In genomic region chr2:161165811-161166210, GRCh38 we compare ENCODE assay signal across 11 cellular contexts. TPM values are rescaled to one million over a fixed set of nuclear protein-coding genes. Genes with fewer than 3 reads are reported as not detected.
DNase-seq lines count a peak whose midpoint lies in the region; ATAC-seq lines count a peak whose summit lies in the region.
"Had no signal": no experiment of that assay in that cellular context is flagged by ENCODE, and none has a peak within 500 bp of the region (broad histone marks: within the 10 kb centered on the region; RNA-seq: fewer than 3 reads in every experiment).

No MANE protein-coding gene starts in this region.

- peaks cover 71% of the 10 kb centered on the region for H3K36me3 Mint-ChIP-seq in activated CD4-positive, alpha-beta T cell treated with anti-CD3 and anti-CD28 coated beads, Interleukin-2, amount 10 ng/mL, durations not matched to agents 24 days and 14 days (ENCODE audit: low read depth)
- peaks cover 64% of the 10 kb centered on the region for H3K36me3 Mint-ChIP-seq in activated T-helper 1 cell treated with anti-CD3 and anti-CD28 coated beads, Interleukin-12 subunit alpha, Interleukin-12 subunit beta, Interleukin-2, Interleukin-4 antibody, amounts not matched to agents 30 ng/mL and 10 ng/mL and 1 ng/mL, durations not matched to agents 14 hours and 24 hours and 36 hours (ENCODE audit: low read depth)
- H3K36me3 Mint-ChIP-seq in stimulated activated effector memory CD8-positive, alpha-beta T cell treated with anti-CD3 and anti-CD28 coated beads, Interleukin-12 subunit alpha, Interleukin-12 subunit beta, amount 100 ng/mL, for 72 hours: peaks cover 92% of the 10 kb centered on the region

- H3K4me1 Mint-ChIP-seq in activated CD4-positive, alpha-beta T cell treated with anti-CD3 and anti-CD28 coated beads, Interleukin-2, amount 10 ng/mL, durations not matched to agents 24 days and 14 days: peaks cover 72% of the 10 kb centered on the region
- peaks cover 100% of the 10 kb centered on the region for H3K4me1 Mint-ChIP-seq in activated T-helper 1 cell treated with anti-CD3 and anti-CD28 coated beads, Interleukin-12 subunit alpha, Interleukin-12 subunit beta, Interleukin-2, Interleukin-4 antibody, amounts not matched to agents 30 ng/mL and 10 ng/mL and 1 ng/mL, durations not matched to agents 14 hours and 24 hours and 36 hours (ENCODE audit: low read depth)
- H3K4me1 Mint-ChIP-seq in stimulated activated effector memory CD8-positive, alpha-beta T cell treated with anti-CD3 and anti-CD28 coated beads, Interleukin-12 subunit alpha, Interleukin-12 subunit beta, amount 100 ng/mL, for 72 hours: peaks cover 94% of the 10 kb centered on the region

- H3K36me3 ChIP-seq in H7 (replicated peaks; ENCODE audit: control insufficient read depth, insufficient read depth, low read length): no peaks in the 10 kb centered on the region

- no peak overlapping the region for H3K4me3 ChIP-seq in H7 (ENCODE audit: insufficient read depth, low read depth, low read length)

- no peak for DNase-seq in activated CD4-positive, alpha-beta T cell treated with anti-CD3 and anti-CD28 coated beads, Interleukin-2, amount 10 ng/mL, durations not matched to agents 24 days and 14 days
- no peak for DNase-seq in activated CD4-positive, alpha-beta T cell treated with anti-CD3 and anti-CD28 coated beads for 1 hour
- no peak for DNase-seq in activated T-helper 1 cell treated with anti-CD3 and anti-CD28 coated beads, Interleukin-12 subunit alpha, Interleukin-12 subunit beta, Interleukin-2, Interleukin-4 antibody, amounts not matched to agents 30 ng/mL and 10 ng/mL and 1 ng/mL, durations not matched to agents 14 hours and 24 hours and 36 hours (ENCODE audit: low spot score)
- no peak for DNase-seq in stimulated activated effector memory CD8-positive, alpha-beta T cell treated with anti-CD3 and anti-CD28 coated beads, Interleukin-12 subunit alpha, Interleukin-12 subunit beta, amount 100 ng/mL, for 72 hours (ENCODE audit: low spot score in 2 of 2)
- DNase-seq in Ammon's horn (ENCODE audit: low spot score) (no peak), H7 (no peak)
- DNase-seq in activated CD4-positive, CD25-positive, alpha-beta regulatory T cell treated with anti-CD3 and anti-CD28 coated beads, Interleukin-2, amount 50 U/mL, for 72 hours: no peak
- DNase-seq: activated CD4-positive, alpha-beta T cell treated with anti-CD3 and anti-CD28 coated beads, Interleukin-2, amount 50 U/mL, for 48 hours; NCI-H1930; stimulated activated naive CD4-positive, alpha-beta T cell had no signal

- H3K27ac Mint-ChIP-seq in activated CD4-positive, alpha-beta T cell treated with anti-CD3 and anti-CD28 coated beads, Interleukin-2, amount 10 ng/mL, durations not matched to agents 24 days and 14 days: peak overlapping the region; percentile 94
- H3K27ac Mint-ChIP-seq in activated T-helper 1 cell treated with anti-CD3 and anti-CD28 coated beads, Interleukin-12 subunit alpha, Interleukin-12 subunit beta, Interleukin-2, Interleukin-4 antibody, amounts not matched to agents 30 ng/mL and 10 ng/mL and 1 ng/mL, durations not matched to agents 14 hours and 24 hours and 36 hours: peak overlapping the region; percentile 94
- H3K27ac Mint-ChIP-seq in stimulated activated effector memory CD8-positive, alpha-beta T cell treated with anti-CD3 and anti-CD28 coated beads, Interleukin-12 subunit alpha, Interleukin-12 subunit beta, amount 100 ng/mL, for 72 hours: peak overlapping the region; percentile 90

- no peaks in the 10 kb centered on the region for H3K27me3 Mint-ChIP-seq in activated CD4-positive, alpha-beta T cell treated with anti-CD3 and anti-CD28 coated beads, Interleukin-2, amount 10 ng/mL, durations not matched to agents 24 days and 14 days
- H3K27me3 Mint-ChIP-seq in activated T-helper 1 cell treated with anti-CD3 and anti-CD28 coated beads, Interleukin-12 subunit alpha, Interleukin-12 subunit beta, Interleukin-2, Interleukin-4 antibody, amounts not matched to agents 30 ng/mL and 10 ng/mL and 1 ng/mL, durations not matched to agents 14 hours and 24 hours and 36 hours (ENCODE audit: insufficient read depth): no peaks in the 10 kb centered on the region

- peak; percentile 27 for ATAC-seq in HG03521 (IDR thresholded peaks at IDR 0.05; ENCODE audit: unreplicated experiment)
- ATAC-seq in stimulated activated effector memory CD8-positive, alpha-beta T cell treated with anti-CD3 and anti-CD28 coated beads, Interleukin-12 subunit alpha, Interleukin-12 subunit beta, amount 100 ng/mL, for 72 hours: no peak

- H3K27me3 ChIP-seq in H7 (ENCODE audit: control insufficient read depth, insufficient read depth, low read length): no peaks in the 10 kb centered on the region

- intact Hi-C loops in activated CD4-positive, alpha-beta T cell treated with anti-CD3 and anti-CD28 coated beads, Interleukin-2, amount 10 ng/mL, durations not matched to agents 24 days and 14 days (cut with micrococcal nuclease): loop anchor here (1.0 to 10.0 kb wide), 10 partner anchors 27 to 941 kb away; partner anchors contain the start of genes DPP4 and RBMS1
- intact Hi-C loops in activated T-helper 1 cell treated with anti-CD3 and anti-CD28 coated beads, Interleukin-12 subunit alpha, Interleukin-12 subunit beta, Interleukin-2, Interleukin-4 antibody, amounts not matched to agents 30 ng/mL and 10 ng/mL and 1 ng/mL, durations not matched to agents 14 hours and 24 hours and 36 hours (cut with micrococcal nuclease): loop anchor here (1.0 to 10.0 kb wide), 9 partner anchors 12 to 941 kb away; partner anchors contain the start of gene DPP4

- peaks cover 7% of the 10 kb centered on the region for H3K9me3 Mint-ChIP-seq in activated CD4-positive, alpha-beta T cell treated with anti-CD3 and anti-CD28 coated beads, Interleukin-2, amount 10 ng/mL, durations not matched to agents 24 days and 14 days
- H3K9me3 Mint-ChIP-seq in activated T-helper 1 cell treated with anti-CD3 and anti-CD28 coated beads, Interleukin-12 subunit alpha, Interleukin-12 subunit beta, Interleukin-2, Interleukin-4 antibody, amounts not matched to agents 30 ng/mL and 10 ng/mL and 1 ng/mL, durations not matched to agents 14 hours and 24 hours and 36 hours: peaks cover 7% of the 10 kb centered on the region
- H3K9me3 Mint-ChIP-seq in stimulated activated effector memory CD8-positive, alpha-beta T cell treated with anti-CD3 and anti-CD28 coated beads, Interleukin-12 subunit alpha, Interleukin-12 subunit beta, amount 100 ng/mL, for 72 hours: no peaks in the 10 kb centered on the region

- peak overlapping the region; percentile 69 for H3K4me3 Mint-ChIP-seq in activated CD4-positive, alpha-beta T cell treated with anti-CD3 and anti-CD28 coated beads, Interleukin-2, amount 10 ng/mL, durations not matched to agents 24 days and 14 days
- peak overlapping the region; percentile 75 for H3K4me3 Mint-ChIP-seq in activated T-helper 1 cell treated with anti-CD3 and anti-CD28 coated beads, Interleukin-12 subunit alpha, Interleukin-12 subunit beta, Interleukin-2, Interleukin-4 antibody, amounts not matched to agents 30 ng/mL and 10 ng/mL and 1 ng/mL, durations not matched to agents 14 hours and 24 hours and 36 hours
- H3K4me3 Mint-ChIP-seq in stimulated activated effector memory CD8-positive, alpha-beta T cell treated with anti-CD3 and anti-CD28 coated beads, Interleukin-12 subunit alpha, Interleukin-12 subunit beta, amount 100 ng/mL, for 72 hours: peak overlapping the region; percentile 65

RNA-seq across cellular contexts. Expression of gene TANK, which starts 5.6 kb away (rescaled TPM):
- 91.2 and 97.2 TPM in 2 replicates for total RNA-seq in activated CD4-positive, alpha-beta T cell treated with anti-CD3 and anti-CD28 coated beads, Interleukin-2, amount 10 ng/mL, durations not matched to agents 24 days and 14 days
- 136 and 141 TPM in 2 replicates for total RNA-seq in activated T-helper 1 cell treated with anti-CD3 and anti-CD28 coated beads, Interleukin-12 subunit alpha, Interleukin-12 subunit beta, Interleukin-2, Interleukin-4 antibody, amounts not matched to agents 30 ng/mL and 10 ng/mL and 1 ng/mL, durations not matched to agents 14 hours and 24 hours and 36 hours
- total RNA-seq in H7 (2014; rRNA removed; shearing (Covaris generic)): 17.8 and 22.7 TPM in 2 replicates
